ENCODE assay signal across 1 cellular context in genomic region chr11:121892131-121892681, GRCh38.
A peak's percentile ranks its signal among the peaks of the same experiment; 100 is the strongest.
TF ChIP-seq lines count a peak whose summit lies in the region.

No MANE protein-coding gene starts in this region.

TF ChIP-seq in IMR-90, 13 proteins besides CTCF, POLR2A, EP300 and RAD21:
- TF ChIP-seq CHD1 (IDR thresholded peaks at IDR 0.05; ENCODE audit: low read depth, low read length) (no peak), CEBPB (IDR thresholded peaks at IDR 0.05; ENCODE audit: low read depth, low read length) (peak; percentile 85)
TF ChIP-seq in IMR-90: peak in this region for 1.
